ENCODE assay signal across 10 cellular contexts in the genomic region with DNA sequence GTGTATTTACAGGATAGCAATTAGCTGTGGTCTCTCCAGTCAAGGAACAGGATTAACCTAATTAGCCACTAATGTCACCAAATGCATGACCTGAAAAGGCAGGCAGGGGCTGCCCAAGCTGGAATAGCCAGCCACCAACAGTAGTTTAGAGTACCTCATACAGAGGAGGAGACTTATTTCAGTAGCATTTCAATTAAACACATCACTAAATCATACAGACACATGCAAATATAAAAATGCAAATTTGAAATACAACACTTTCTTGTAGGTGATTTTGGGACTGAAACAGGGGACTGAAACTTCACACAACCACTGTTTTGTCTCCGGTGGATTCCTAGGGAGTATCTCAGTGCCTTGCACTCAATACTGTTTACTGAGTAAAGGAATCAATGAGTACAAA. TPM values are rescaled to one million over a fixed set of nuclear protein-coding genes. Genes with fewer than 3 reads are reported as not detected.
DNase-seq lines count a peak whose midpoint lies in the region; ATAC-seq and TF ChIP-seq lines count a peak whose summit lies in the region.
"Had no signal": no experiment of that assay in that cellular context is flagged by ENCODE, and none has a peak within 500 bp of the region (broad histone marks: within the 10 kb centered on the region; RNA-seq: fewer than 3 reads in every experiment).

No MANE protein-coding gene starts in this region.

- no peaks in the 10 kb centered on the region for H3K4me1 ChIP-seq in heart left ventricle

- H3K4me3 ChIP-seq in heart left ventricle: no peak overlapping the region

- TF ChIP-seq POLR2A in heart left ventricle (IDR thresholded peaks at IDR 0.05): no peak

- no peak overlapping the region for H3K27ac ChIP-seq in heart left ventricle

- no peaks in the 10 kb centered on the region for H3K36me3 ChIP-seq in heart left ventricle

- H3K4me3 Mint-ChIP-seq in immature natural killer cell: peak overlapping the region in 2 of 5 donors; percentile 67 to 79

- no peak overlapping the region for H3K27ac Mint-ChIP-seq in activated naive CD4-positive, alpha-beta T cell treated with anti-CD3 and anti-CD28 coated beads, Interleukin-2, amount 50 U/mL, for 72 hours
- H3K27ac Mint-ChIP-seq in immature natural killer cell: no peak overlapping the region

- peaks cover 4 to 11% of the 10 kb centered on the region in 2 donors for H3K9me3 Mint-ChIP-seq in activated naive CD4-positive, alpha-beta T cell treated with anti-CD3 and anti-CD28 coated beads, Interleukin-2, amount 50 U/mL, for 72 hours
- no peaks in the 10 kb centered on the region for H3K9me3 Mint-ChIP-seq in immature natural killer cell

- no peak for TF ChIP-seq CTCF in heart left ventricle (IDR thresholded peaks at IDR 0.05)

- ATAC-seq in activated naive CD4-positive, alpha-beta T cell treated with anti-CD3 and anti-CD28 coated beads, Interleukin-2, amount 50 U/mL, for 72 hours: peak; percentile 50 to 68
- ATAC-seq in HG02571 (IDR thresholded peaks at IDR 0.05; ENCODE audit: unreplicated experiment) (peak; percentile 85), HG03520 (IDR thresholded peaks at IDR 0.05; ENCODE audit: unreplicated experiment) (peak; percentile 65), heart left ventricle (no peak)
- ATAC-seq in stimulated activated naive CD8-positive, alpha-beta T cell treated with anti-CD3 and anti-CD28 coated beads, Interleukin-15, Interleukin-2, amounts not matched to agents 100 U/mL and 50 U/mL, for 24 hours: peak; percentile 41

- no peaks in the 10 kb centered on the region for H3K27me3 ChIP-seq in heart left ventricle

- H3K36me3 Mint-ChIP-seq in activated naive CD4-positive, alpha-beta T cell treated with anti-CD3 and anti-CD28 coated beads, Interleukin-2, amount 50 U/mL, for 72 hours: peaks cover 7 to 31% of the 10 kb centered on the region in 2 donors
- no peaks in the 10 kb centered on the region for H3K36me3 Mint-ChIP-seq in immature natural killer cell

- 81 to 96% (median 90%) methylated on average over 1 of the region's 1 CpG for WGBS in heart left ventricle, 4 donors

- H3K27me3 Mint-ChIP-seq in immature natural killer cell (ENCODE audit: low read depth in 3 of 3): peaks cover 0 to 13% (median 6%) of the 10 kb centered on the region in 3 donors

- H3K4me1 Mint-ChIP-seq in immature natural killer cell: peaks cover 15 to 40% of the 10 kb centered on the region in 2 donors

- no peak for DNase-seq in activated naive CD4-positive, alpha-beta T cell treated with anti-CD3 and anti-CD28 coated beads, Interleukin-2, amount 50 U/mL, for 72 hours (ENCODE audit: low spot score in 2 of 2)
- DNase-seq in activated naive CD4-positive, alpha-beta T cell treated with anti-CD3 and anti-CD28 coated beads, Interleukin-2, amount 50 U/mL, for 16 hours: no peak
- DNase-seq in stimulated activated naive CD8-positive, alpha-beta T cell treated with anti-CD3 and anti-CD28 coated beads, Interleukin-15, Interleukin-2, amounts not matched to agents 100 U/mL and 50 U/mL, for 24 hours: no peak
- DNase-seq in immature natural killer cell (no peak), heart left ventricle (no peak), NOMO-1 treated with dmso at 0.1 percent for 144 hours (lab: John Stamatoyannopoulos, UW; ENCODE audit: unreplicated experiment) (no peak)
- DNase-seq: NCI-H1105 treated with DMSO at 0.1 percent for 48 hours had no signal

- no peaks in the 10 kb centered on the region for H3K9me3 ChIP-seq in heart left ventricle

- intact Hi-C loops in heart left ventricle (cut with DNase I): no loop called here

RNA-seq across cellular contexts. Expression of a gene that starts 0.6 kb away (rescaled TPM):
- total RNA-seq in activated naive CD4-positive, alpha-beta T cell treated with anti-CD3 and anti-CD28 coated beads, Interleukin-2, amount 50 U/mL, for 72 hours: 1 to 10 TPM in 1 of 2 donors, not detected in 1; 1.9 TPM
- 1 to 10 TPM; 1.7 to 5.8 (median 2.2) TPM for polyA plus RNA-seq in immature natural killer cell
- total RNA-seq in heart left ventricle: under 1 TPM in 6 of 9 donors, not detected in 3; 0.32 to 0.70 (median 0.65) TPM
- under 1 TPM in 1 of 2 donors, not detected in 1; 0.34 TPM for polyA plus RNA-seq in heart left ventricle
- total RNA-seq: fibroblast of lung had no signal
- polyA plus RNA-seq: fibroblast of lung had no signal

Comparison
In these comparisons a context has a peak if more than half of its experiments do, and no peak if none do; other contexts are left out.
1. ATAC-seq: peak in activated naive CD4-positive, alpha-beta T cell treated with anti-CD3 and anti-CD28 coated beads, Interleukin-2, amount 50 U/mL, for 72 hours (2 of 2), HG02571 (single experiment), HG03520 (single experiment) and stimulated activated naive CD8-positive, alpha-beta T cell treated with anti-CD3 and anti-CD28 coated beads, Interleukin-15, Interleukin-2, amounts not matched to agents 100 U/mL and 50 U/mL, for 24 hours (single experiment); none in heart left ventricle (0 of 4).